19 cellular contexts compared by ENCODE assay signal in the genomic region with DNA sequence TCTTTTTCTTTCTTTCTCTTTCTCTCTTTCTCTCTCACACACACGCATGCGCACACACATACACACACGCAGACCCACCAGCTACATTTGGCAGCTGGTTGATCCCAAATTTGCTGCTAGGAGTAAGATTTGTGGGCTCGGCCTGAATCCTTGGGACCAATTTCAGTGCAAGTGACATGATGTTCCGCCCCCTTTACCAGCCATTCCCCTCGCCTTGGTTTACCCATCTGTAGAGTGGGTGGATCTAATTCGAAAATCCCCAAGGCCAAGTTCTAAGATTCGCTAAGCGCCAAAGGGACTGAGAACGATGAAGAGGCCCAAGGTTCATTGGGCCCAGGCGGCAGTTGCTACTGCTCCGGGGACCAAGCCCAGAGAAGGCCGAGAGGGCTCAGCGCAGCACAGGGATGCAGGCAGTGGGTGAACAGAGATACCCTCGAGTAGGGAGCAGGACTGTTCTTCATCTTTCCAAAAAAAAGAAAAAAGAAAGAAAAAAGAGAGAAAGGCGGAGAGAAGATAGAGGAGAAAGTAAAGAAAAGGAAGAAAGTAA. TPM values are rescaled to one million over a fixed set of nuclear protein-coding genes. Genes with fewer than 3 reads are reported as not detected.
DNase-seq lines count a peak whose midpoint lies in the region; ATAC-seq and TF ChIP-seq lines count a peak whose summit lies in the region.
"Had no signal": no experiment of that assay in that cellular context is flagged by ENCODE, and none has a peak within 500 bp of the region (broad histone marks: within the 10 kb centered on the region; RNA-seq: fewer than 3 reads in every experiment).

No MANE protein-coding gene starts in this region.

- H3K9ac ChIP-seq in SK-N-SH (no peak overlapping the region), trophoblast cell (ENCODE audit: low read length) (no peak overlapping the region)

- H3K36me3 Mint-ChIP-seq in central memory CD8-positive, alpha-beta T cell (ENCODE audit: insufficient read depth) = peaks cover 10% of the 10 kb centered on the region

- H3K4ac ChIP-seq in trophoblast cell (ENCODE audit: low read depth, low read length) = no peak overlapping the region

- no peak overlapping the region for H3K27ac ChIP-seq in SK-N-SH (ENCODE audit: low read depth in 2 of 2, low read length in 1 of 2)
- no peak overlapping the region for H3K27ac ChIP-seq in trophoblast cell (ENCODE audit: low read depth, low read length)
- H3K27ac ChIP-seq in substantia nigra (ENCODE audit: low read depth, low read length, poor library complexity, severe bottlenecking) = no peak overlapping the region
- H3K27ac ChIP-seq: 22Rv1, C4-2B, SJSA1, thyroid gland had no signal

- CTCF ChIA-PET in SK-N-SH (lab: Yijun Ruan, JAX) = interaction anchor here (1.6 to 2.1 kb wide), 2 partner anchors 10 to 686 kb away, joined by 5 to 6 read pairs; no protein-coding TSS in a partner anchor

- H3K23ac ChIP-seq in trophoblast cell (ENCODE audit: low read length) = peak overlapping the region; percentile 34

- POLR2A ChIA-PET in SK-N-SH (lab: Yijun Ruan, JAX) = no interaction called here

- H2BK5ac ChIP-seq in trophoblast cell (ENCODE audit: low read depth, low read length, poor library complexity) = no peak overlapping the region

- DNase-seq in SK-N-SH = peak; percentile 14
- peak; percentile 20 for DNase-seq in H7
- no peak for DNase-seq in central memory CD8-positive, alpha-beta T cell (ENCODE audit: low spot score in 2 of 2)
- DNase-seq in trophoblast cell = no peak
- no peak for DNase-seq in Ammon's horn (ENCODE audit: low spot score)
- DNase-seq in substantia nigra (lab: John Stamatoyannopoulos, UW) = no peak
- DNase-seq: activated CD8-positive, alpha-beta memory T cell treated with anti-CD3 and anti-CD28 coated beads, Interleukin-2, amount 10 ng/mL, durations not matched to agents 7 days and 5 days; DND-41; effector memory CD8-positive, alpha-beta T cell; left cardiac atrium; MG63; NCI-H1930; OCI-M1; thyroid gland had no signal

- no peak overlapping the region for H2BK120ac ChIP-seq in trophoblast cell (ENCODE audit: insufficient read depth, low read length, poor library complexity)

- H3K4me3 ChIP-seq in SK-N-SH (ENCODE audit: low read depth in 2 of 2, low read length in 1 of 2) (peak overlapping the region in 1 of 2 experiments; percentile 29; a peak in 1 of 4 replicates), H7 (ENCODE audit: insufficient read depth, low read depth, low read length) (no peak overlapping the region), trophoblast cell (ENCODE audit: low read depth, low read length) (no peak overlapping the region)
- H3K4me3 ChIP-seq: MG63, SJSA1, thyroid gland had no signal

- H3K18ac ChIP-seq in trophoblast cell (ENCODE audit: low read length) = no peak overlapping the region

- no peak for TF ChIP-seq CTCF in SK-N-SH (IDR thresholded peaks at IDR 0.05)

- H3K27me3 ChIP-seq in SK-N-SH (ENCODE audit: insufficient read depth) (peaks cover 97% of the 10 kb centered on the region), H7 (ENCODE audit: control insufficient read depth, insufficient read depth, low read length) (peaks cover 100% of the 10 kb centered on the region), trophoblast cell (ENCODE audit: insufficient read depth, low read length) (peaks cover 98% of the 10 kb centered on the region)
- H3K27me3 ChIP-seq: MG63, SJSA1 had no signal

- H3K4me1 ChIP-seq in SK-N-SH (ENCODE audit: control insufficient read depth in 1 of 2, insufficient read depth in 2 of 2, low read depth in 1 of 2, low read length in 1 of 2) (peaks cover 0 to 3% of the 10 kb centered on the region in 2 experiments; a peak in 1 of 4 replicates), trophoblast cell (ENCODE audit: control insufficient read depth in 1 of 2, insufficient read depth in 2 of 2, low read length in 2 of 2) (peaks cover 1 to 11% of the 10 kb centered on the region in 2 experiments)

- TF ChIP-seq RAD21 in SK-N-SH (IDR thresholded peaks at IDR 0.05; ENCODE audit: low read length) = no peak

- ATAC-seq in SK-N-SH treated with all-trans-retinoic acid at 6 μM for 48 hours = no peak
- no peak for ATAC-seq in central memory CD8-positive, alpha-beta T cell (replicated peaks; ENCODE audit: extremely low read depth, poor library complexity, severe bottlenecking)
- ATAC-seq in HG02623 (IDR thresholded peaks at IDR 0.05; ENCODE audit: unreplicated experiment) = no peak
- ATAC-seq: activated CD8-positive, alpha-beta memory T cell treated with anti-CD3 and anti-CD28 coated beads, Interleukin-2, amount 10 ng/mL, durations not matched to agents 7 days and 5 days; effector memory CD8-positive, alpha-beta T cell; left cardiac atrium had no signal

- peaks cover 6% of the 10 kb centered on the region for H3K9me3 Mint-ChIP-seq in central memory CD8-positive, alpha-beta T cell

- TF ChIP-seq EP300 in SK-N-SH (IDR thresholded peaks at IDR 0.05; ENCODE audit: borderline replicate concordance in 1 of 2, low read depth in 1 of 2, low read length in 1 of 2) = no peak

- no peak overlapping the region for H4K12ac ChIP-seq in trophoblast cell (ENCODE audit: low read depth, low read length)

- H3K4me2 ChIP-seq in SK-N-SH (peak overlapping the region; percentile 63), trophoblast cell (ENCODE audit: low read length) (no peak overlapping the region)

- no peak overlapping the region for H2AFZ ChIP-seq in SK-N-SH (ENCODE audit: low read depth)
- no peak overlapping the region for H2AFZ ChIP-seq in trophoblast cell (ENCODE audit: insufficient read depth, low read length, poor library complexity)

- no peaks in the 10 kb centered on the region for H3K79me1 ChIP-seq in trophoblast cell (ENCODE audit: low read length)

- H2BK12ac ChIP-seq in trophoblast cell (ENCODE audit: low read length) = no peak overlapping the region

- H3K14ac ChIP-seq in trophoblast cell (ENCODE audit: low read length) = no peak overlapping the region

- H3K36me3 ChIP-seq in SK-N-SH (replicated peaks in 1 of 2; ENCODE audit: control insufficient read depth in 1 of 2, insufficient read depth in 2 of 2, low read length in 1 of 2) (no peaks in the 10 kb centered on the region), H7 (replicated peaks; ENCODE audit: control insufficient read depth, insufficient read depth, low read length) (no peaks in the 10 kb centered on the region), trophoblast cell (ENCODE audit: control insufficient read depth in 1 of 2, insufficient read depth in 2 of 2, low read length in 2 of 2) (no peaks in the 10 kb centered on the region)
- H3K36me3 ChIP-seq: MG63, SJSA1, thyroid gland had no signal

- no peak overlapping the region for H4K91ac ChIP-seq in trophoblast cell (ENCODE audit: low read depth, low read length)

- H3K27me3 Mint-ChIP-seq in central memory CD8-positive, alpha-beta T cell = peaks cover 97% of the 10 kb centered on the region

- H3K9me3 ChIP-seq in SK-N-SH (no peaks in the 10 kb centered on the region), trophoblast cell (ENCODE audit: insufficient read depth, low read depth, low read length) (peaks cover 16% of the 10 kb centered on the region)
- H3K9me3 ChIP-seq: MG63, SJSA1, thyroid gland had no signal

- 36% methylated on average over 16 of the region's 16 CpGs for WGBS in SK-N-SH (ENCODE audit: low lambda C conversion rate)
- no CpG with 5 or more reads among the region's 16 CpGs for WGBS in trophoblast cell (ENCODE audit: extremely low coverage, insufficient coverage, insufficient read length)

- no peaks in the 10 kb centered on the region for H3F3A ChIP-seq in SK-N-SH (replicated peaks; ENCODE audit: insufficient read depth)

- H3K4me1 Mint-ChIP-seq in central memory CD8-positive, alpha-beta T cell = peaks cover 9% of the 10 kb centered on the region

- H3K79me2 ChIP-seq in SK-N-SH (ENCODE audit: insufficient read depth) (no peaks in the 10 kb centered on the region), trophoblast cell (ENCODE audit: control insufficient read depth, insufficient read depth, low read length, poor library complexity) (no peaks in the 10 kb centered on the region)

- peak overlapping the region; percentile 79 for H3K27ac Mint-ChIP-seq in central memory CD8-positive, alpha-beta T cell (ENCODE audit: low read depth)
- H3K27ac Mint-ChIP-seq: activated CD8-positive, alpha-beta memory T cell treated with anti-CD3 and anti-CD28 coated beads, Interleukin-2, amount 10 ng/mL, durations not matched to agents 7 days and 5 days had no signal

- H4K8ac ChIP-seq in trophoblast cell (ENCODE audit: low read depth, low read length) = no peak overlapping the region

- no peaks in the 10 kb centered on the region for H4K20me1 ChIP-seq in SK-N-SH (ENCODE audit: insufficient read depth)

- no peak overlapping the region for H2AK5ac ChIP-seq in trophoblast cell (ENCODE audit: low read length)

- H3K9me2 ChIP-seq in SK-N-SH = no peaks in the 10 kb centered on the region

- H3K4me3 Mint-ChIP-seq in central memory CD8-positive, alpha-beta T cell = no peak overlapping the region
- H3K4me3 Mint-ChIP-seq: activated CD8-positive, alpha-beta memory T cell treated with anti-CD3 and anti-CD28 coated beads, Interleukin-2, amount 10 ng/mL, durations not matched to agents 7 days and 5 days had no signal

TF ChIP-seq in SK-N-SH, 30 proteins besides CTCF, POLR2A, EP300 and RAD21 (continues in another document):
- TF ChIP-seq EZH2phosphoT487 (IDR thresholded peaks at IDR 0.05; ENCODE audit: borderline replicate concordance, low read depth) (no peak), NRF1 (IDR thresholded peaks at IDR 0.05; ENCODE audit: low read depth, low read length) (no peak), RXRA (IDR thresholded peaks at IDR 0.05; ENCODE audit: borderline replicate concordance, low read depth) (no peak), RFX5 (IDR thresholded peaks at IDR 0.05; ENCODE audit: low read length) (no peak), MEF2A (IDR thresholded peaks at IDR 0.05; ENCODE audit: borderline replicate concordance, low read depth) (no peak)

RNA-seq across cellular contexts. Expression of a gene that starts 5.8 kb away (rescaled TPM):
- polyA plus RNA-seq in SK-N-SH (2012; rRNA removed) = 0.15 and 0.16 TPM in 2 replicates
- polyA plus RNA-seq in SK-N-SH (2012; cell fraction: cytosol; rRNA removed) = 0.12 TPM in 2 replicates
- 0.36 and 0.38 TPM in 2 replicates for polyA plus RNA-seq in SK-N-SH (2012; cell fraction: nucleus; rRNA removed)
- total RNA-seq in H7 (2014; rRNA removed; shearing (Covaris generic)) = 0.52 and 0.76 TPM in 2 replicates
- polyA plus RNA-seq in trophoblast cell (2013) = 0.11 and 0.14 TPM in 2 replicates
- total RNA-seq: activated CD8-positive, alpha-beta memory T cell treated with anti-CD3 and anti-CD28 coated beads, Interleukin-2, amount 10 ng/mL, durations not matched to agents 7 days and 5 days; left cardiac atrium had no signal

RNA-seq across cellular contexts. Expression of a gene that starts 54.4 kb away (rescaled TPM):
- polyA plus RNA-seq in SK-N-SH (2012; rRNA removed) = 10.5 and 14.8 TPM in 2 replicates
- polyA plus RNA-seq in SK-N-SH (2012; cell fraction: cytosol; rRNA removed) = 15.3 and 18.5 TPM in 2 replicates
- 8.0 and 14.2 TPM in 2 replicates for polyA plus RNA-seq in SK-N-SH (2012; cell fraction: nucleus; rRNA removed)
- 27.7 and 32.4 TPM in 2 replicates for total RNA-seq in H7 (2014; rRNA removed; shearing (Covaris generic))
- polyA plus RNA-seq in trophoblast cell (2013) = 9.5 and 10.7 TPM in 2 replicates

Comparison
In these comparisons a context has a peak if more than half of its experiments do, and no peak if none do; other contexts are left out.
1. DNase-seq: peak in SK-N-SH (single experiment) and H7 (single experiment); none in central memory CD8-positive, alpha-beta T cell (0 of 2), trophoblast cell (0 of 2), Ammon's horn (single experiment) and substantia nigra (0 of 49).